ENCODE assay signal across 23 cellular contexts in the genomic region with DNA sequence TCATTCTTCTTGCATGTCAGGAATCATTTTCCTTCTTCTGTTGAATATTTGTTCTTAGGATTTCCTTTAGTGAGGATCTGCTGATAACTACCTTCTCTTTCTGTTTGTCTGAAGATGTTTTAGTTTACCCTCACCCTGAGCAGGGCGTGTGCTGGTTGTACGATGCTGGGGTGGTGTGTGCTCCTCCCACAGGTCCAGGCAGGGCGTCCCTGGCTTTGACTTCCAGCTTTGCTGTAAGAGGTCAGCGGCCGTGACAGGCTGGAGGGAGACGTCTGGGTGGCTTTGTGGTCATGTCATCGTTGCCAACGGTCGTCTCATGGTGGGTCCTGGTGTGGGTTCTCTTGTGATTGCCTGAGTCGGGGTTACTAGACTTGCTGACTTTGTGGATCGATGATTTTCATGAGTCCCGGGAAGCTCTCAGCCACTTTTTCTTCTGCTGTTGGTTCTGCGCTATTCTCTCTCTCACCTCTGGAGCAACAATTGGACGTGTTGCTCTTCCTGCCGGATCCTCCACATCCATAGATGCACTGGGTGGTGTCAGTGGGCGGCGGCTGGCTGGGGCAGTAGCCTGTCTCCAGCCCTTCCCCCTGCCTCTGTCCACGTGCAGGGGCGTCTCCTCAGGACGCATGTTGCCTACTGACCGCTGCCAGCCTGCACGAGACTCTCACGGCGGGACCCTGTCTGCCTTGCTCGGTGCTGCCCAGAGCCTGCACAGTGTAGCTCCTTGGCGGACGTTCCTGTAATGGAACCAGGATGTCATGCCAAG. TPM values are rescaled to one million over a fixed set of nuclear protein-coding genes. Genes with fewer than 3 reads are reported as not detected.
DNase-seq lines count a peak whose midpoint lies in the region; ATAC-seq, FAIRE-seq and TF ChIP-seq lines count a peak whose summit lies in the region.
"Had no signal": no experiment of that assay in that cellular context is flagged by ENCODE, and none has a peak within 500 bp of the region (broad histone marks: within the 10 kb centered on the region; RNA-seq: fewer than 3 reads in every experiment).

No MANE protein-coding gene starts in this region.

- H3K4me1 ChIP-seq in K562 (replicated peaks in 1 of 2; ENCODE audit: control insufficient read depth in 2 of 2, insufficient read depth in 2 of 2, low read length in 2 of 2), result peaks cover 4 to 48% of the 10 kb centered on the region in 2 experiments; a peak in 4 of 5 replicates
- H3K4me1 ChIP-seq: A549 had no signal

- H3K27me3 Mint-ChIP-seq in activated CD4-positive, alpha-beta T cell treated with anti-CD3 and anti-CD28 coated beads, Interleukin-2, amount 10 ng/mL, durations not matched to agents 7 days and 5 days, result no peaks in the 10 kb centered on the region
- no peaks in the 10 kb centered on the region for H3K27me3 Mint-ChIP-seq in activated naive CD8-positive, alpha-beta T cell treated with anti-CD3 and anti-CD28 coated beads for 36 hours
- H3K27me3 Mint-ChIP-seq: activated CD8-positive, alpha-beta memory T cell treated with anti-CD3 and anti-CD28 coated beads, Interleukin-2, amount 10 ng/mL, durations not matched to agents 7 days and 5 days; CD4-positive, alpha-beta memory T cell; stimulated activated memory B cell treated with anti-CD40 and anti-IgM and Interleukin-4, amounts not matched to agents 10 μg/mL and 1 μg/mL and 100 μg/mL, for 72 hours had no signal

- in situ Hi-C loops in K562 (cut with MboI), result no loop called here

- no peaks in the 10 kb centered on the region for H3K9me3 ChIP-seq in K562 (replicated peaks; ENCODE audit: control insufficient read depth, insufficient read depth, low read depth, low read length)
- H3K9me3 ChIP-seq: A549 had no signal

- BruUV-seq in K562 (replicated peaks; lab: Mats Ljungman, UMichigan), result no TSS peak

- H3K27ac ChIP-seq in K562 (ENCODE audit: extremely low read depth, low read depth, low read length), result no peak overlapping the region
- H3K27ac ChIP-seq: A549, RWPE1 had no signal

- H3K9me3 Mint-ChIP-seq in activated CD4-positive, alpha-beta T cell treated with anti-CD3 and anti-CD28 coated beads, Interleukin-2, amount 10 ng/mL, durations not matched to agents 7 days and 5 days, result no peaks in the 10 kb centered on the region
- H3K9me3 Mint-ChIP-seq in activated naive CD8-positive, alpha-beta T cell treated with anti-CD3 and anti-CD28 coated beads for 36 hours, result no peaks in the 10 kb centered on the region
- H3K9me3 Mint-ChIP-seq: CD4-positive, alpha-beta memory T cell; stimulated activated memory B cell treated with anti-CD40 and anti-IgM and Interleukin-4, amounts not matched to agents 10 μg/mL and 1 μg/mL and 100 μg/mL, for 72 hours; T-helper 1 cell treated with Interleukin-12 subunit alpha and Interleukin-12 subunit beta and Interleukin-4 antibody, amounts not matched to agents 30 μg/mL and 1 μg/mL, for 36 hours had no signal

- H3K4me1 Mint-ChIP-seq in activated CD4-positive, alpha-beta T cell treated with anti-CD3 and anti-CD28 coated beads, Interleukin-2, amount 10 ng/mL, durations not matched to agents 7 days and 5 days, result peaks cover 18% of the 10 kb centered on the region
- H3K4me1 Mint-ChIP-seq in activated naive CD8-positive, alpha-beta T cell treated with anti-CD3 and anti-CD28 coated beads for 36 hours, result peaks cover 7% of the 10 kb centered on the region

- TF ChIP-seq POLR2A in K562 (conservative IDR thresholded peaks at IDR 0.05), result no peak

- H4K20me1 ChIP-seq in K562 (replicated peaks; ENCODE audit: control insufficient read depth, insufficient read depth, low read length), result peaks cover 10% of the 10 kb centered on the region

- H3K36me3 ChIP-seq in K562 (ENCODE audit: control insufficient read depth, insufficient read depth, low read length), result no peaks in the 10 kb centered on the region

- ATAC-seq in K562, result peak; percentile 79
- peak; percentile 21 for ATAC-seq in left ventricle myocardium superior
- ATAC-seq in GM18873 (IDR thresholded peaks at IDR 0.05; ENCODE audit: low FRiP score, unreplicated experiment), result no peak
- ATAC-seq in left colon, result no peak
- ATAC-seq: activated CD8-positive, alpha-beta memory T cell treated with anti-CD3 and anti-CD28 coated beads, Interleukin-2, amount 10 ng/mL, durations not matched to agents 7 days and 5 days; stimulated activated memory B cell treated with anti-CD40 and anti-IgM and Interleukin-4, amounts not matched to agents 10 μg/mL and 1 μg/mL and 100 μg/mL, for 72 hours had no signal

- TF ChIP-seq RAD21 in K562 (CRISPR knock-in tag; conservative IDR thresholded peaks at IDR 0.05 in 1 of 2, IDR thresholded peaks at IDR 0.05 in 1 of 2), result no peak

- no peak for TF ChIP-seq EP300 in K562 (IDR thresholded peaks at IDR 0.05; ENCODE audit: low read length)

- peaks cover 3% of the 10 kb centered on the region for H3K9me1 ChIP-seq in K562 (ENCODE audit: control insufficient read depth, insufficient read depth, low read length)

- FAIRE-seq in K562 (lab: Jason Lieb, UNC), result no peak
- FAIRE-seq: A549, kidney had no signal

- 48% methylated on average over 26 of the region's 27 CpGs for WGBS in K562 (ENCODE audit: insufficient coverage, low coverage, missing lambda C conversion rate)

- no peak for TF ChIP-seq CTCF in K562 (IDR thresholded peaks at IDR 0.05 in 2 of 3, conservative IDR thresholded peaks at IDR 0.05 in 1 of 3; ENCODE audit: insufficient read depth in 2 of 3, low read depth in 1 of 3, low read length in 3 of 3)

- no peak overlapping the region for H3K4me2 ChIP-seq in K562 (ENCODE audit: insufficient read depth, low read length)
- H3K4me2 ChIP-seq: A549 had no signal

- no peaks in the 10 kb centered on the region for H3K27me3 ChIP-seq in K562 (ENCODE audit: control insufficient read depth in 2 of 2, insufficient read depth in 2 of 2, low read length in 2 of 2)

- H3K79me2 ChIP-seq in K562 (ENCODE audit: control insufficient read depth, insufficient read depth, low read length), result peaks cover 8% of the 10 kb centered on the region; the same call in 2 of the 3 replicates

- intact Hi-C loops in K562 (cut with micrococcal nuclease) (no loop called here), left ventricle myocardium superior (cut with micrococcal nuclease) (no loop called here), left colon (cut with DNase I, micrococcal nuclease) (no loop called here)

- peak overlapping the region in 1 of 2 experiments; percentile 78; a peak in 2 of 4 replicates for H3K9ac ChIP-seq in K562 (ENCODE audit: insufficient read depth in 1 of 2, low read depth in 2 of 2, low read length in 2 of 2)

- H3K4me3 Mint-ChIP-seq in activated CD4-positive, alpha-beta T cell treated with anti-CD3 and anti-CD28 coated beads, Interleukin-2, amount 10 ng/mL, durations not matched to agents 7 days and 5 days, result no peak overlapping the region
- no peak overlapping the region for H3K4me3 Mint-ChIP-seq in activated naive CD8-positive, alpha-beta T cell treated with anti-CD3 and anti-CD28 coated beads for 36 hours
- H3K4me3 Mint-ChIP-seq: activated CD8-positive, alpha-beta memory T cell treated with anti-CD3 and anti-CD28 coated beads, Interleukin-2, amount 10 ng/mL, durations not matched to agents 7 days and 5 days; CD4-positive, alpha-beta memory T cell; stimulated activated memory B cell treated with anti-CD40 and anti-IgM and Interleukin-4, amounts not matched to agents 10 μg/mL and 1 μg/mL and 100 μg/mL, for 72 hours; T-helper 1 cell treated with Interleukin-12 subunit alpha and Interleukin-12 subunit beta and Interleukin-4 antibody, amounts not matched to agents 30 μg/mL and 1 μg/mL, for 36 hours had no signal

- no peak overlapping the region for H3K4me3 ChIP-seq in K562
- H3K4me3 ChIP-seq: A549 had no signal

- peak overlapping the region; percentile 28 for H3K27ac Mint-ChIP-seq in activated CD4-positive, alpha-beta T cell treated with anti-CD3 and anti-CD28 coated beads, Interleukin-2, amount 10 ng/mL, durations not matched to agents 7 days and 5 days
- no peak overlapping the region for H3K27ac Mint-ChIP-seq in activated naive CD8-positive, alpha-beta T cell treated with anti-CD3 and anti-CD28 coated beads for 36 hours
- H3K27ac Mint-ChIP-seq: activated CD8-positive, alpha-beta memory T cell treated with anti-CD3 and anti-CD28 coated beads, Interleukin-2, amount 10 ng/mL, durations not matched to agents 7 days and 5 days; stimulated activated memory B cell treated with anti-CD40 and anti-IgM and Interleukin-4, amounts not matched to agents 10 μg/mL and 1 μg/mL and 100 μg/mL, for 72 hours; T-helper 1 cell treated with Interleukin-12 subunit alpha and Interleukin-12 subunit beta and Interleukin-4 antibody, amounts not matched to agents 30 μg/mL and 1 μg/mL, for 36 hours had no signal

- DNase-seq in activated CD4-positive, alpha-beta T cell treated with anti-CD3 and anti-CD28 coated beads, Interleukin-2, amount 10 ng/mL, durations not matched to agents 7 days and 5 days, result no peak
- no peak for DNase-seq in activated CD4-positive, alpha-beta T cell treated with anti-CD3 and anti-CD28 coated beads, Interleukin-2, amount 50 U/mL, for 4 hours
- DNase-seq in K562 (ENCODE audit: extremely low read depth in 1 of 4, low spot score in 3 of 4) (peak in 1 of 4 experiments; percentile 41), left ventricle myocardium superior (no peak), superior temporal gyrus (ENCODE audit: extremely low spot score) (peak; percentile 8), left colon (no peak)
- DNase-seq in activated naive CD8-positive, alpha-beta T cell treated with anti-CD3 and anti-CD28 coated beads for 36 hours, result no peak
- DNase-seq: activated CD8-positive, alpha-beta memory T cell treated with anti-CD3 and anti-CD28 coated beads, Interleukin-2, amount 10 ng/mL, durations not matched to agents 7 days and 5 days; activated gamma-delta T cell treated with Interleukin-2 at 50 U/mL for 16 hours; CD4-positive, alpha-beta memory T cell; cortex of kidney; erythroblast; head of caudate nucleus; Kasumi-1; NCI-H1417 treated with DMSO at 0.1 percent for 48 hours; NCI-H345; stimulated activated CD4-positive, alpha-beta T cell treated with anti-CD3 and anti-CD28 coated beads, Interleukin-12 subunit alpha, Interleukin-12 subunit beta, amount 100 ng/mL, for 4 hours had no signal

- peaks cover 4% of the 10 kb centered on the region for H3K36me3 Mint-ChIP-seq in activated CD4-positive, alpha-beta T cell treated with anti-CD3 and anti-CD28 coated beads, Interleukin-2, amount 10 ng/mL, durations not matched to agents 7 days and 5 days (ENCODE audit: low read depth)
- H3K36me3 Mint-ChIP-seq in activated naive CD8-positive, alpha-beta T cell treated with anti-CD3 and anti-CD28 coated beads for 36 hours, result peaks cover 2% of the 10 kb centered on the region
- H3K36me3 Mint-ChIP-seq: activated CD8-positive, alpha-beta memory T cell treated with anti-CD3 and anti-CD28 coated beads, Interleukin-2, amount 10 ng/mL, durations not matched to agents 7 days and 5 days had no signal

- H2AFZ ChIP-seq in K562 (ENCODE audit: low read depth, low read length), result no peak overlapping the region

- CTCF ChIA-PET in activated CD4-positive, alpha-beta T cell treated with anti-CD3 and anti-CD28 coated beads, Interleukin-2, amount 10 ng/mL, durations not matched to agents 7 days and 5 days (lab: Charles Lee), result interaction anchor here (0.5 kb wide), 1 partner anchor 27 kb away, joined by 3 read pairs; no protein-coding TSS in a partner anchor
- CTCF ChIA-PET in K562 (lab: Yijun Ruan, JAX; ENCODE audit: low intra/inter-chr PET ratio), result no interaction called here

- POLR2A ChIA-PET in activated CD4-positive, alpha-beta T cell treated with anti-CD3 and anti-CD28 coated beads, Interleukin-2, amount 10 ng/mL, durations not matched to agents 7 days and 5 days (lab: Charles Lee), result no interaction called here
- POLR2A ChIA-PET in K562 (lab: Yijun Ruan, JAX), result interaction anchor here (0.6 to 1.0 kb wide), 4 partner anchors 9 to 17 kb away, joined by 3 to 4 read pairs (median 3); no protein-coding TSS in a partner anchor

RNA-seq across cellular contexts. Expression of a gene that starts 8.4 kb away (rescaled TPM):
- total RNA-seq in activated CD4-positive, alpha-beta T cell treated with anti-CD3 and anti-CD28 coated beads, Interleukin-2, amount 10 ng/mL, durations not matched to agents 7 days and 5 days, result 10 to 100 TPM; 43.3 to 46.8 TPM
- total RNA-seq in K562 (2011; cell fraction: chromatin; rRNA removed; ENCODE audit: low replicate concordance), result 28.1 and 70.2 TPM in 2 replicates
- total RNA-seq in K562 (2011; cell fraction: nucleolus; rRNA removed), result 30.5 and 32.4 TPM in 2 replicates
- total RNA-seq in K562 (2011; cell fraction: nucleoplasm; rRNA removed), result 22.4 and 23.7 TPM in 2 replicates
- total RNA-seq in K562 (2014; rRNA removed) (13.2 and 21.3 TPM in 2 replicates), K562 (2014; rRNA removed; fragmentation: Illumina TruSeq; extraction: Trizol) (4.4 and 5.9 TPM in 2 replicates), K562 (2015; rRNA removed; fragmentation: Illumina TruSeq; extraction: Trizol) (10.4 and 11.6 TPM in 2 replicates), K562 (2021) (20.8 and 21.0 TPM in 2 replicates), left ventricle myocardium superior (76.2 TPM), left colon (10 to 100 TPM; 54.8 to 67.5 TPM)
- polyA plus RNA-seq in K562 (2011; rRNA removed) (8.8 and 9.9 TPM in 2 replicates), K562 (2014; fragmentation: Illumina TruSeq; extraction: Trizol) (4.3 and 9.0 TPM in 2 replicates), K562 (2014; fragmentation: Nextera tagmentation; extraction: Ambion mirVana) (under 1 TPM; 0.11 to 0.34 TPM), K562 (2014; rRNA removed) (14.6 and 16.6 TPM in 2 replicates)
- 6.8 and 14.3 TPM in 2 replicates for polyA plus RNA-seq in K562 (2011; cell fraction: cytosol; rRNA removed)
- polyA plus RNA-seq in K562 (2011; cell fraction: nucleus; rRNA removed), result 27.9 and 60.4 TPM in 2 replicates
- polyA plus RNA-seq in K562 (2012), result 16.4 and 29.4 TPM in 2 replicates
- polyA minus RNA-seq in K562 (2011; rRNA and poly(A)+ RNA removed), result 2.8 and 6.3 TPM in 2 replicates
- polyA minus RNA-seq in K562 (2011; cell fraction: cytosol; rRNA and poly(A)+ RNA removed), result 10.2 and 13.9 TPM in 2 replicates
- 8.9 and 15.8 TPM in 2 replicates for polyA minus RNA-seq in K562 (2011; cell fraction: nucleus; rRNA and poly(A)+ RNA removed)
- total RNA-seq in activated naive CD8-positive, alpha-beta T cell treated with anti-CD3 and anti-CD28 coated beads for 36 hours, result 10 to 100 TPM; 21.1 to 22.2 TPM

RNA-seq across cellular contexts. Expression of a gene that starts 22.2 kb away (rescaled TPM):
- 10 to 100 TPM; 39.0 to 50.9 TPM for total RNA-seq in activated CD4-positive, alpha-beta T cell treated with anti-CD3 and anti-CD28 coated beads, Interleukin-2, amount 10 ng/mL, durations not matched to agents 7 days and 5 days
- total RNA-seq in K562 (2011; cell fraction: chromatin; rRNA removed; ENCODE audit: low replicate concordance), result 71.0 and 136 TPM in 2 replicates
- 63.5 and 70.5 TPM in 2 replicates for total RNA-seq in K562 (2011; cell fraction: nucleolus; rRNA removed)
- total RNA-seq in K562 (2011; cell fraction: nucleoplasm; rRNA removed), result 45.0 and 51.4 TPM in 2 replicates
- total RNA-seq in K562 (2014; rRNA removed), result 24.6 and 24.9 TPM in 2 replicates
- 6.9 and 9.3 TPM in 2 replicates for total RNA-seq in K562 (2014; rRNA removed; fragmentation: Illumina TruSeq; extraction: Trizol)
- total RNA-seq in K562 (2015; rRNA removed; fragmentation: Illumina TruSeq; extraction: Trizol), result 12.5 and 12.7 TPM in 2 replicates
- total RNA-seq in K562 (2021), result 22.5 and 22.6 TPM in 2 replicates
- polyA plus RNA-seq in K562 (2011; rRNA removed), result 3.6 and 5.6 TPM in 2 replicates
- polyA plus RNA-seq in K562 (2011; cell fraction: cytosol; rRNA removed), result 3.3 and 6.4 TPM in 2 replicates
- polyA plus RNA-seq in K562 (2011; cell fraction: nucleus; rRNA removed), result 25.8 and 37.9 TPM in 2 replicates
- polyA plus RNA-seq in K562 (2012), result 14.4 and 14.8 TPM in 2 replicates
- polyA plus RNA-seq in K562 (2014; fragmentation: Illumina TruSeq; extraction: Trizol), result 8.2 and 10.5 TPM in 2 replicates
- polyA plus RNA-seq in K562 (2014; fragmentation: Nextera tagmentation; extraction: Ambion mirVana), result under 1 TPM; 0.14 to 0.17 TPM
- 12.8 and 14.6 TPM in 2 replicates for polyA plus RNA-seq in K562 (2014; rRNA removed)
- polyA minus RNA-seq in K562 (2011; rRNA and poly(A)+ RNA removed), result 5.2 and 6.5 TPM in 2 replicates
- polyA minus RNA-seq in K562 (2011; cell fraction: cytosol; rRNA and poly(A)+ RNA removed), result 6.4 and 8.4 TPM in 2 replicates
- 20.3 and 25.3 TPM in 2 replicates for polyA minus RNA-seq in K562 (2011; cell fraction: nucleus; rRNA and poly(A)+ RNA removed)
- total RNA-seq in left ventricle myocardium superior, result 20.3 TPM
- 10 to 100 TPM; 29.9 to 35.1 TPM for total RNA-seq in left colon
- 10 to 100 TPM; 21.9 to 22.8 TPM for total RNA-seq in activated naive CD8-positive, alpha-beta T cell treated with anti-CD3 and anti-CD28 coated beads for 36 hours

Comparison
In these comparisons a context has a peak if more than half of its experiments do, and no peak if none do; other contexts are left out.
1. ATAC-seq: peak in K562 (single experiment) and left ventricle myocardium superior (single experiment); none in GM18873 (single experiment) and left colon (single experiment).